Comparison of ENCODE assay signal across 14 cellular contexts in the genomic region with DNA sequence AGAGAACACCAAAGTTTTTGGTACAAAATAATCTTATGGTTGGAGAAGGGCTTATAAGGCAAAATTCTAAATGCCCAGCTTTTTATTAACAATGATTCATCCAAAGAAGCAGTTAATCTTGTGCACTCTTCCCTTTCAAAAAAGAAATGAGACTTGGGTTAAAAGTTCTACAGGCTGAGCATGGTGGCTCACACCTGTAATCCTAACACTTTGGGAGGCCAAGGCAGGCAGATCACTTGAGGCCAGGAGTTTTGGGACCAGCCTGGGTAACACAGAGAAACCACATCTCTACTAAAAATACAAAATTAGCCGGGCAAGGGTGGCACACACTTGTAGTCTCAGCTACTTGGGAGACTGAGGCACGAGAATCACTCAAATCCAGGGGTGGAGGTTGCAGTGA. TPM values are rescaled to one million over a fixed set of nuclear protein-coding genes. Genes with fewer than 3 reads are reported as not detected.
A peak's percentile ranks its signal among the peaks of the same experiment; 100 is the strongest.
DNase-seq lines count a peak whose midpoint lies in the region; ATAC-seq and TF ChIP-seq lines count a peak whose summit lies in the region.
"Had no signal": no experiment of that assay in that cellular context is flagged by ENCODE, and none has a peak within 500 bp of the region (broad histone marks: within the 10 kb centered on the region; RNA-seq: fewer than 3 reads in every experiment).

No MANE protein-coding gene starts in this region.

- H3K4me3 ChIP-seq in breast epithelium, result no peak overlapping the region
- H3K4me3 ChIP-seq in OCI-LY7 (ENCODE audit: low read depth, low read length, poor library complexity, severe bottlenecking), result peak overlapping the region; percentile 96

- H3K4me2 ChIP-seq in OCI-LY7 (ENCODE audit: low read length), result peak overlapping the region; percentile 83

- no peak overlapping the region for H2AFZ ChIP-seq in OCI-LY7 (ENCODE audit: low read length)

- no peaks in the 10 kb centered on the region for H3K9me2 ChIP-seq in OCI-LY7 (ENCODE audit: insufficient read depth, low read length)

- H3K4me1 Mint-ChIP-seq in MCF 10A (ENCODE audit: insufficient read depth, unreplicated experiment) (peaks cover 30% of the 10 kb centered on the region), brain (peaks cover 81% of the 10 kb centered on the region)
- H3K4me1 Mint-ChIP-seq in stimulated activated effector memory CD8-positive, alpha-beta T cell treated with anti-CD3 and anti-CD28 coated beads, Interleukin-12 subunit alpha, Interleukin-12 subunit beta, amount 100 ng/mL, for 72 hours, result peaks cover 55% of the 10 kb centered on the region

- no peak overlapping the region for H3K27ac ChIP-seq in breast epithelium
- H3K27ac ChIP-seq in OCI-LY7 (ENCODE audit: low read depth, low read length, poor library complexity, severe bottlenecking), result no peak overlapping the region

- DNase-seq in MCF 10A (ENCODE audit: unreplicated experiment), result no peak
- no peak for DNase-seq in breast epithelium (ENCODE audit: low spot score in 2 of 2)
- no peak for DNase-seq in OCI-LY7 (ENCODE audit: low spot score)
- no peak for DNase-seq in stimulated activated effector memory CD8-positive, alpha-beta T cell treated with anti-CD3 and anti-CD28 coated beads, Interleukin-12 subunit alpha, Interleukin-12 subunit beta, amount 100 ng/mL, for 72 hours (ENCODE audit: low spot score in 2 of 2)
- DNase-seq in middle frontal gyrus (ENCODE audit: extremely low spot score, low spot score), result no peak
- DNase-seq: AML-193; effector CD4-positive, alpha-beta T cell; immature natural killer cell; KBM-7; NCI-H524 treated with DMSO at 0.1 percent for 48 hours; psoas muscle had no signal

- H3K27ac Mint-ChIP-seq in MCF 10A (ENCODE audit: low read depth, unreplicated experiment) (peak overlapping the region; percentile 71), brain (peak overlapping the region in 1 of 5 experiments; percentile 48)
- H3K27ac Mint-ChIP-seq in stimulated activated effector memory CD8-positive, alpha-beta T cell treated with anti-CD3 and anti-CD28 coated beads, Interleukin-12 subunit alpha, Interleukin-12 subunit beta, amount 100 ng/mL, for 72 hours, result peak overlapping the region; percentile 74

- no peaks in the 10 kb centered on the region for H3K9me3 Mint-ChIP-seq in MCF 10A (ENCODE audit: unreplicated experiment)
- H3K9me3 Mint-ChIP-seq in brain, result peaks cover 0 to 10% (median 0%) of the 10 kb centered on the region in 5 experiments
- H3K9me3 Mint-ChIP-seq in stimulated activated effector memory CD8-positive, alpha-beta T cell treated with anti-CD3 and anti-CD28 coated beads, Interleukin-12 subunit alpha, Interleukin-12 subunit beta, amount 100 ng/mL, for 72 hours, result no peaks in the 10 kb centered on the region

- H3K79me2 ChIP-seq in OCI-LY7 (ENCODE audit: insufficient read depth, low read depth, low read length), result peaks cover 85% of the 10 kb centered on the region

- CTCF ChIA-PET in MCF 10A (lab: Yijun Ruan, JAX), result interaction anchor here (0.9 to 15.6 kb wide), 4 partner anchors 54 to 148 kb away, joined by 3 to 418 read pairs (median 6); partner anchors contain the start of gene MRPS23
- CTCF ChIA-PET in OCI-LY7 (lab: Charles Lee; ENCODE audit: unreplicated experiment), result no interaction called here

- H3K27me3 Mint-ChIP-seq in MCF 10A (ENCODE audit: insufficient read depth, unreplicated experiment) (no peaks in the 10 kb centered on the region), brain (peaks cover 18% of the 10 kb centered on the region)

- H3K36me3 ChIP-seq in breast epithelium (no peaks in the 10 kb centered on the region), OCI-LY7 (ENCODE audit: insufficient read depth, low read length) (peaks cover 94% of the 10 kb centered on the region)

- TF ChIP-seq CTCF in MCF 10A (IDR thresholded peaks at IDR 0.05; ENCODE audit: unreplicated experiment) (no peak), breast epithelium (IDR thresholded peaks at IDR 0.05) (no peak), OCI-LY7 (conservative IDR thresholded peaks at IDR 0.05; ENCODE audit: low read length) (no peak), brain (conservative IDR thresholded peaks at IDR 0.05) (no peak)

- peak overlapping the region; percentile 21 for H3K4me3 Mint-ChIP-seq in MCF 10A (ENCODE audit: unreplicated experiment)
- peak overlapping the region in 4 of 5 experiments; percentile 14 to 55 (median 49) for H3K4me3 Mint-ChIP-seq in brain
- H3K4me3 Mint-ChIP-seq in stimulated activated effector memory CD8-positive, alpha-beta T cell treated with anti-CD3 and anti-CD28 coated beads, Interleukin-12 subunit alpha, Interleukin-12 subunit beta, amount 100 ng/mL, for 72 hours, result peak overlapping the region; percentile 100
- H3K4me3 Mint-ChIP-seq: immature natural killer cell had no signal

- no peaks in the 10 kb centered on the region for H3K27me3 ChIP-seq in breast epithelium

- no peak for TF ChIP-seq POLR2A in breast epithelium (IDR thresholded peaks at IDR 0.05)

- intact Hi-C loops in MCF 10A (cut with micrococcal nuclease), result no loop called here
- intact Hi-C loops in breast epithelium (cut with DNase I; ENCODE audit: low total_unique reads), result no loop called here
- intact Hi-C loops in OCI-LY7 (cut with micrococcal nuclease; ENCODE audit: unreplicated experiment), result loop anchor here (10.0 kb wide), 1 partner anchor 448 kb away; no protein-coding TSS in a partner anchor

- peaks cover 75% of the 10 kb centered on the region for H4K20me1 ChIP-seq in OCI-LY7 (ENCODE audit: insufficient read depth, low read length)

- ATAC-seq in stimulated activated effector memory CD8-positive, alpha-beta T cell treated with anti-CD3 and anti-CD28 coated beads, Interleukin-12 subunit alpha, Interleukin-12 subunit beta, amount 100 ng/mL, for 72 hours, result no peak
- ATAC-seq in HG02840 (IDR thresholded peaks at IDR 0.05; ENCODE audit: low FRiP score, unreplicated experiment) (no peak), HG03095 (IDR thresholded peaks at IDR 0.05; ENCODE audit: unreplicated experiment) (no peak)
- ATAC-seq: psoas muscle had no signal

- H3K9me3 ChIP-seq in breast epithelium (no peaks in the 10 kb centered on the region), OCI-LY7 (ENCODE audit: low read length) (no peaks in the 10 kb centered on the region)
- H3K9me3 ChIP-seq: psoas muscle had no signal

- BruUV-seq in MCF 10A (replicated peaks; lab: Mats Ljungman, UMichigan), result no TSS peak
- BruUV-seq in OCI-LY7 (replicated peaks; lab: Mats Ljungman, UMichigan), result no TSS peak

- POLR2A ChIA-PET in MCF 10A (lab: Yijun Ruan, JAX), result interaction anchor here (0.6 to 6.2 kb wide), 10 partner anchors 9 to 350 kb away, joined by 3 to 62 read pairs (median 4); partner anchors contain the start of genes SUPT4H1 and VEZF1
- POLR2A ChIA-PET in OCI-LY7 (lab: Charles Lee), result interaction anchor here (1.9 kb wide), 1 partner anchor 16 kb away, joined by 7 read pairs; no protein-coding TSS in a partner anchor

- peaks cover 7 to 9% of the 10 kb centered on the region in 2 donors for H3K4me1 ChIP-seq in breast epithelium
- peaks cover 61% of the 10 kb centered on the region for H3K4me1 ChIP-seq in OCI-LY7 (ENCODE audit: insufficient read depth, low read length, poor library complexity, severe bottlenecking)

- H3K36me3 Mint-ChIP-seq in MCF 10A (ENCODE audit: insufficient read depth, unreplicated experiment) (peaks cover 95% of the 10 kb centered on the region), brain (peaks cover 54% of the 10 kb centered on the region)
- peaks cover 100% of the 10 kb centered on the region for H3K36me3 Mint-ChIP-seq in stimulated activated effector memory CD8-positive, alpha-beta T cell treated with anti-CD3 and anti-CD28 coated beads, Interleukin-12 subunit alpha, Interleukin-12 subunit beta, amount 100 ng/mL, for 72 hours

RNA-seq across cellular contexts. Expression of gene SRSF1, which starts 4.5 kb away (rescaled TPM):
- 381 and 493 TPM in 2 replicates for total RNA-seq in MCF 10A (2022)
- total RNA-seq in breast epithelium, result 100 to 1,000 TPM; 176 to 202 (median 185) TPM
- 582 and 677 TPM in 2 replicates for total RNA-seq in OCI-LY7 (2014; rRNA removed; shearing (Covaris generic))
- total RNA-seq in OCI-LY7 (2022), result 515 and 531 TPM in 2 replicates
- polyA plus RNA-seq in brain (ENCODE audit: insufficient read depth, low read depth, low replicate concordance), result 124 TPM

RNA-seq across cellular contexts. Expression of gene VEZF1, which starts 14.5 kb away (rescaled TPM):
- 66.8 and 69.1 TPM in 2 replicates for total RNA-seq in MCF 10A (2022)
- total RNA-seq in breast epithelium, result 10 to 100 TPM; 55.5 to 76.5 (median 66.9) TPM
- 19.0 and 22.6 TPM in 2 replicates for total RNA-seq in OCI-LY7 (2014; rRNA removed; shearing (Covaris generic))
- 35.4 and 36.4 TPM in 2 replicates for total RNA-seq in OCI-LY7 (2022)
- 72.5 TPM for polyA plus RNA-seq in brain (ENCODE audit: insufficient read depth, low read depth, low replicate concordance)

RNA-seq across cellular contexts. Expression of gene CUEDC1, which starts 47.3 kb away (rescaled TPM):
- total RNA-seq in MCF 10A (2022) (15.6 and 21.5 TPM in 2 replicates), breast epithelium (10 to 100 TPM; 13.0 to 18.0 (median 14.5) TPM), OCI-LY7 (2022) (0.13 and 0.74 TPM in 2 replicates)
- total RNA-seq in OCI-LY7 (2014; rRNA removed; shearing (Covaris generic)), result not detected in 2 replicates
- polyA plus RNA-seq in brain (ENCODE audit: insufficient read depth, low read depth, low replicate concordance), result 97.8 TPM

Comparison
In these comparisons a context has a peak if more than half of its experiments do, and no peak if none do; other contexts are left out.
1. H3K4me3 Mint-ChIP-seq: peak in every context shown above with its lines; median percentile 100 in stimulated activated effector memory CD8-positive, alpha-beta T cell treated with anti-CD3 and anti-CD28 coated beads, Interleukin-12 subunit alpha, Interleukin-12 subunit beta, amount 100 ng/mL, for 72 hours; 49 in brain; 21 in MCF 10A.